ENCODE assay signal across 8 cellular contexts in the genomic region with DNA sequence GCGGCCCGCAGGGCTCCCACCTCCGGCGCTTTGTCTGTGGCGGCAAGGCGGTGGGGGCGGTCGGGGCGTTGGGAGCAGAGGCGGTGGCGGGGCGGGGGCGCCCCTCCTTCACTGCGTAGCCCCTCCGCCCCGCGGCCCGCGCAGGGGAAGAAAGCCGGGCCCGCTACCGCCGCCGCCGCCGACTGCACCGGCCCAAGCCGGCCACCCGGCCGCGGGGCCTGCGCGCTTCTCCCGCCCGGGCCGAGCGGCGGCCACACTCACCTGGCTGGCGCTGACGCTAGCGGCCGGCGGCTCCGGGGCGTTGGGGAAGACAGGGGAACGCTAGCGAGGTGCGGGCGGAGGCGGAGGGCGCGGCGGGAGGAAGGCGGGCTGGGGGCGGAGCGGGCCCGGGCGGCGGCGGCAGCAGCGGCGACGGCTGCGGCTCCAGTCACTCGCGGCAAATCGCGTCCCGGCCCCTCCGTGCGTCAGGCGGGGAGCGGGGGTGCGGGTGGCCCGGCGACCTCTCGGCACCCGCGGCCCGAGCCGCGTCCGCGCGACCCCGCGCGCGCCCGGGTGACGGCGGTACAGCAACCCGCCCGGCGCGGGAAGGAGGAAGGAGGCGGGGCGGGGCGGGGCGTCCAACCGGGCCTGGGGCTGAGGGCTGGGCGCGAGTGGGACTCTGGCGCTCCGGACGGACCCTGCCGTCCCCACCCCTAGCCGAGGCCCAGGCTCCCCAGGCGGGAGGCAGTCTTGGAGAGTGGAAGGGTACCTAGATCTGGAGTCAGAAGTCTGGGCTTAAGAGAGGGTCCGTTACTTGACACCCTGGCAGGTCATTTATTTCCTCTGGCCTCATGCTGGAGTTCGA. TPM values are rescaled to one million over a fixed set of nuclear protein-coding genes. Genes with fewer than 3 reads are reported as not detected.
A peak's percentile ranks its signal among the peaks of the same experiment; 100 is the strongest.
DNase-seq lines count a peak whose midpoint lies in the region; ATAC-seq and TF ChIP-seq lines count a peak whose summit lies in the region.

A gene with protein sequence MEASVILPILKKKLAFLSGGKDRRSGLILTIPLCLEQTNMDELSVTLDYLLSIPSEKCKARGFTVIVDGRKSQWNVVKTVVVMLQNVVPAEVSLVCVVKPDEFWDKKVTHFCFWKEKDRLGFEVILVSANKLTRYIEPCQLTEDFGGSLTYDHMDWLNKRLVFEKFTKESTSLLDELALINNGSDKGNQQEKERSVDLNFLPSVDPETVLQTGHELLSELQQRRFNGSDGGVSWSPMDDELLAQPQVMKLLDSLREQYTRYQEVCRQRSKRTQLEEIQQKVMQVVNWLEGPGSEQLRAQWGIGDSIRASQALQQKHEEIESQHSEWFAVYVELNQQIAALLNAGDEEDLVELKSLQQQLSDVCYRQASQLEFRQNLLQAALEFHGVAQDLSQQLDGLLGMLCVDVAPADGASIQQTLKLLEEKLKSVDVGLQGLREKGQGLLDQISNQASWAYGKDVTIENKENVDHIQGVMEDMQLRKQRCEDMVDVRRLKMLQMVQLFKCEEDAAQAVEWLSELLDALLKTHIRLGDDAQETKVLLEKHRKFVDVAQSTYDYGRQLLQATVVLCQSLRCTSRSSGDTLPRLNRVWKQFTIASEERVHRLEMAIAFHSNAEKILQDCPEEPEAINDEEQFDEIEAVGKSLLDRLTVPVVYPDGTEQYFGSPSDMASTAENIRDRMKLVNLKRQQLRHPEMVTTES (minus strand): TSS at position 595 of the 844 bp plus-strand sequence. CDS start 72,991 bp downstream, outside the sequence.

- H3K9me3 ChIP-seq in liver (ENCODE audit: control insufficient read depth in 4 of 4, low read length in 3 of 4): no peaks in the 10 kb centered on the region

- WGBS in liver: under 1% methylated on average over 111 of the region's 111 CpGs

- H3K36me3 ChIP-seq in liver (ENCODE audit: control insufficient read depth in 4 of 4, insufficient read depth in 3 of 4, low read depth in 1 of 4, low read length in 3 of 4): no peaks in the 10 kb centered on the region

- peaks cover 7% of the 10 kb centered on the region for H3K36me3 Mint-ChIP-seq in dendritic cell treated with granulocyte-macrophage colony-stimulating factor and Interleukin-4, amounts not matched to agents 40 ng/mL and 50 ng/mL, for 4 days (ENCODE audit: low read depth)

- peak within 1 kb of the TSS; percentile 99 for H3K4me3 Mint-ChIP-seq in dendritic cell treated with granulocyte-macrophage colony-stimulating factor and Interleukin-4, amounts not matched to agents 40 ng/mL and 50 ng/mL, for 4 days

- peak within 1 kb of the TSS; percentile 73 to 81 for H3K27ac ChIP-seq in liver (ENCODE audit: low read depth in 1 of 2, low read length in 2 of 2)

- H3K9ac ChIP-seq in liver (ENCODE audit: low read depth in 1 of 2, low read length in 2 of 2): peak within 1 kb of the TSS; percentile 64 to 83

- H3K4me1 ChIP-seq in liver (ENCODE audit: control insufficient read depth in 4 of 4, insufficient read depth in 4 of 4, low read length in 3 of 4): peaks cover 4 to 12% (median 7%) of the 10 kb centered on the region in 4 donors

- peak within 1 kb of the TSS; percentile 89 to 99 (median 89) for H3K4me3 ChIP-seq in liver (ENCODE audit: low read depth in 1 of 3, low read length in 3 of 3)

- H3K4me1 Mint-ChIP-seq in dendritic cell treated with granulocyte-macrophage colony-stimulating factor and Interleukin-4, amounts not matched to agents 40 ng/mL and 50 ng/mL, for 4 days (ENCODE audit: low read depth): peaks cover 46% of the 10 kb centered on the region

- H3K27ac Mint-ChIP-seq in dendritic cell treated with granulocyte-macrophage colony-stimulating factor and Interleukin-4, amounts not matched to agents 40 ng/mL and 50 ng/mL, for 4 days: peak within 1 kb of the TSS; percentile 97

- no peak for TF ChIP-seq RAD21 in liver (IDR thresholded peaks at IDR 0.05)

- DNase-seq in NCI-H2081 (lab: John Stamatoyannopoulos, UW) (peak; percentile 63 to 64), NCI-H2081 treated with DMSO at 0.1 percent for 48 hours (lab: John Stamatoyannopoulos, UW) (no peak), NCI-H1930 (lab: John Stamatoyannopoulos, UW) (peak; percentile 27 to 47)
- peak; percentile 60 for DNase-seq in activated CD4-positive, alpha-beta T cell treated with anti-CD3 and anti-CD28 coated beads for 48 hours
- DNase-seq in stimulated activated CD4-positive, alpha-beta T cell treated with anti-CD3 and anti-CD28 coated beads, Interleukin-4, amount 100 ng/mL, for 1 hour: peak; percentile 61

- no peaks in the 10 kb centered on the region for H3K27me3 Mint-ChIP-seq in dendritic cell treated with granulocyte-macrophage colony-stimulating factor and Interleukin-4, amounts not matched to agents 40 ng/mL and 50 ng/mL, for 4 days

- H3K9me3 Mint-ChIP-seq in dendritic cell treated with granulocyte-macrophage colony-stimulating factor and Interleukin-4, amounts not matched to agents 40 ng/mL and 50 ng/mL, for 4 days: no peaks in the 10 kb centered on the region

- no peaks in the 10 kb centered on the region for H3K27me3 ChIP-seq in liver (ENCODE audit: control insufficient read depth in 4 of 4, insufficient read depth in 4 of 4, low read length in 3 of 4)

- ATAC-seq in HG02763 (IDR thresholded peaks at IDR 0.05; ENCODE audit: unreplicated experiment): peak; percentile 61

- no peak for TF ChIP-seq CTCF in liver (IDR thresholded peaks at IDR 0.05; ENCODE audit: low read depth, low read length, missing input control)

- intact Hi-C loops in dendritic cell treated with granulocyte-macrophage colony-stimulating factor and Interleukin-4, amounts not matched to agents 40 ng/mL and 50 ng/mL, for 4 days (cut with micrococcal nuclease): loop anchor here (5.0 to 10.0 kb wide), 2 partner anchors 32 to 350 kb away; no protein-coding TSS in a partner anchor

TF ChIP-seq in liver, 16 proteins besides CTCF, POLR2A, EP300 and RAD21:
- TF ChIP-seq HNF4A (conservative IDR thresholded peaks at IDR 0.05) (peak in 1 of 2 donors; percentile 25), HNF4G (IDR thresholded peaks at IDR 0.05) (no peak), GABPA (IDR thresholded peaks at IDR 0.05 in 1 of 2, conservative IDR thresholded peaks at IDR 0.05 in 1 of 2) (no peak), NR2F2 (IDR thresholded peaks at IDR 0.05) (no peak)

RNA-seq across cellular contexts. Expression of the gene that starts here (rescaled TPM):
- total RNA-seq in liver: 10 to 100 TPM in 1 of 2 donors, 1 to 10 TPM in 1; 8.3 to 10.1 TPM
- 1 to 10 TPM; 6.3 to 6.5 TPM for polyA plus RNA-seq in liver
